Comparison of ENCODE assay signal across 16 cellular contexts in genomic region chr18:31493171-31493570, GRCh38. TPM values are rescaled to one million over a fixed set of nuclear protein-coding genes. Genes with fewer than 3 reads are reported as not detected.
"Had no signal": no experiment of that assay in that cellular context is flagged by ENCODE, and none has a peak within 500 bp of the region (broad histone marks: within the 10 kb centered on the region; RNA-seq: fewer than 3 reads in every experiment).

No MANE protein-coding gene starts in this region.

- DNase-seq: islet precursor cell; left ventricle myocardium inferior; midbrain; mucosa of descending colon; naive thymus-derived CD4-positive, alpha-beta T cell; ovary; right lobe of liver; stimulated activated CD4-positive, alpha-beta T cell treated with anti-CD3 and anti-CD28 coated beads, Interleukin-1b, Interleukin-23, amount 100 ng/mL, for 48 hours; stimulated activated CD4-positive, alpha-beta T cell treated with anti-CD3 and anti-CD28 coated beads, Interleukin-2, amount 100 ng/mL, for 48 hours; stimulated activated CD4-positive, alpha-beta T cell treated with anti-CD3 and anti-CD28 coated beads, Interleukin-4, amount 100 ng/mL, for 4 hours; stimulated activated CD8-positive, alpha-beta memory T cell treated with anti-CD3 and anti-CD28 coated beads, Interleukin-4, amount 100 ng/mL, for 48 hours; stimulated activated naive CD4-positive, alpha-beta T cell treated with Interleukin-2 at 50 U/mL for 16 hours; stimulated activated naive CD8-positive, alpha-beta T cell treated with anti-CD3 and anti-CD28 coated beads, Interleukin-15, amount 100 ng/mL, for 72 hours; substantia nigra; upper lobe of left lung had no signal

RNA-seq across cellular contexts. Expression of gene DSG3, which starts 45.6 kb away (rescaled TPM):
- polyA plus RNA-seq: naive thymus-derived CD4-positive, alpha-beta T cell; neural cell; ovary had no signal
